Comparison of ENCODE assay signal across 1 cellular context in genomic region chr2:127428057-127428814, GRCh38.
TF ChIP-seq lines count a peak whose summit lies in the region.

No MANE protein-coding gene starts in this region.

TF ChIP-seq in HepG2, 621 proteins besides CTCF, POLR2A, EP300 and RAD21 (continued from another document and continues in another):
- TF ChIP-seq RBM39 (IDR thresholded peaks at IDR 0.05; ENCODE audit: low read depth, low read length, poor library complexity, severe bottlenecking) = no peak
- no peak for TF ChIP-seq NFYC (CRISPR knock-in tag; IDR thresholded peaks at IDR 0.05)
- TF ChIP-seq POLR2G (IDR thresholded peaks at IDR 0.05; ENCODE audit: low read depth, low read length) = peak; percentile 47; the same call in 1 of the 2 replicates
- no peak for TF ChIP-seq MED13 (CRISPR knock-in tag; IDR thresholded peaks at IDR 0.05)
- no peak for TF ChIP-seq ZSCAN12 (CRISPR knock-in tag; IDR thresholded peaks at IDR 0.05)
- TF ChIP-seq ZNF746 (CRISPR knock-in tag; IDR thresholded peaks at IDR 0.05) = no peak
- no peak for TF ChIP-seq BATF2 (CRISPR knock-in tag; IDR thresholded peaks at IDR 0.05)
- TF ChIP-seq ZNF768 (CRISPR knock-in tag; IDR thresholded peaks at IDR 0.05) = peak; percentile 29; the same call in 1 of the 2 replicates
- TF ChIP-seq, protein P1, sequence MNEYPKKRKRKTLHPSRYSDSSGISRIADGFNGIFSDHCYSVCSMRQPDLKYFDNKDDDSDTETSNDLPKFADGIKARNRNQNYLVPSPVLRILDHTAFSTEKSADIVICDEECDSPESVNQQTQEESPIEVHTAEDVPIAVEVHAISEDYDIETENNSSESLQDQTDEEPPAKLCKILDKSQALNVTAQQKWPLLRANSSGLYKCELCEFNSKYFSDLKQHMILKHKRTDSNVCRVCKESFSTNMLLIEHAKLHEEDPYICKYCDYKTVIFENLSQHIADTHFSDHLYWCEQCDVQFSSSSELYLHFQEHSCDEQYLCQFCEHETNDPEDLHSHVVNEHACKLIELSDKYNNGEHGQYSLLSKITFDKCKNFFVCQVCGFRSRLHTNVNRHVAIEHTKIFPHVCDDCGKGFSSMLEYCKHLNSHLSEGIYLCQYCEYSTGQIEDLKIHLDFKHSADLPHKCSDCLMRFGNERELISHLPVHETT (CRISPR knock-in tag; conservative IDR thresholded peaks at IDR 0.05) = no peak
- TF ChIP-seq MNT (IDR thresholded peaks at IDR 0.05) = no peak
- peak; percentile 98 for TF ChIP-seq AGO2 (optimal IDR thresholded peaks at IDR 0.05; ENCODE audit: low read depth, low read length)
- TF ChIP-seq ZNF484 (CRISPR knock-in tag; IDR thresholded peaks at IDR 0.05; ENCODE audit: borderline replicate concordance, low read depth) = no peak
- TF ChIP-seq SIX1 (CRISPR knock-in tag; IDR thresholded peaks at IDR 0.05; ENCODE audit: borderline replicate concordance) = no peak
- TF ChIP-seq ZNF720 (CRISPR knock-in tag; IDR thresholded peaks at IDR 0.05) = no peak
- TF ChIP-seq FOXK1 (CRISPR knock-in tag; IDR thresholded peaks at IDR 0.05; ENCODE audit: borderline replicate concordance, low read depth) = no peak
- TF ChIP-seq SAP130 (CRISPR knock-in tag; IDR thresholded peaks at IDR 0.05; ENCODE audit: low read depth) = no peak
- no peak for TF ChIP-seq HES4 (CRISPR knock-in tag; IDR thresholded peaks at IDR 0.05; ENCODE audit: borderline replicate concordance)
- no peak for TF ChIP-seq BRF2 (CRISPR knock-in tag; IDR thresholded peaks at IDR 0.05)
- TF ChIP-seq NONO (IDR thresholded peaks at IDR 0.05) = no peak
- TF ChIP-seq NONO (CRISPR knock-in tag; conservative IDR thresholded peaks at IDR 0.05) = 0 out of 2 replicates have a peak, but pooled peaks have one; percentile 52
- no peak for TF ChIP-seq ZNF232 (CRISPR knock-in tag; IDR thresholded peaks at IDR 0.05; ENCODE audit: borderline replicate concordance)
- TF ChIP-seq, protein P2, sequence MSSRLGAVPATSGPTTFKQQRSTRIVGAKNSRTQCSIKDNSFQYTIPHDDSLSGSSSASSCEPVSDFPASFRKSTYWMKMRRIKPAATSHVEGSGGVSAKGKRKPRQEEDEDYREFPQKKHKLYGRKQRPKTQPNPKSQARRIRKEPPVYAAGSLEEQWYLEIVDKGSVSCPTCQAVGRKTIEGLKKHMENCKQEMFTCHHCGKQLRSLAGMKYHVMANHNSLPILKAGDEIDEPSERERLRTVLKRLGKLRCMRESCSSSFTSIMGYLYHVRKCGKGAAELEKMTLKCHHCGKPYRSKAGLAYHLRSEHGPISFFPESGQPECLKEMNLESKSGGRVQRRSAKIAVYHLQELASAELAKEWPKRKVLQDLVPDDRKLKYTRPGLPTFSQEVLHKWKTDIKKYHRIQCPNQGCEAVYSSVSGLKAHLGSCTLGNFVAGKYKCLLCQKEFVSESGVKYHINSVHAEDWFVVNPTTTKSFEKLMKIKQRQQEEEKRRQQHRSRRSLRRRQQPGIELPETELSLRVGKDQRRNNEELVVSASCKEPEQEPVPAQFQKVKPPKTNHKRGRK (CRISPR knock-in tag; IDR thresholded peaks at IDR 0.05) = 0 out of 2 replicates have a peak, but pooled peaks have one; percentile 53
- TF ChIP-seq MYNN (CRISPR knock-in tag; IDR thresholded peaks at IDR 0.05; ENCODE audit: low read depth) = no peak
- TF ChIP-seq, protein P3, sequence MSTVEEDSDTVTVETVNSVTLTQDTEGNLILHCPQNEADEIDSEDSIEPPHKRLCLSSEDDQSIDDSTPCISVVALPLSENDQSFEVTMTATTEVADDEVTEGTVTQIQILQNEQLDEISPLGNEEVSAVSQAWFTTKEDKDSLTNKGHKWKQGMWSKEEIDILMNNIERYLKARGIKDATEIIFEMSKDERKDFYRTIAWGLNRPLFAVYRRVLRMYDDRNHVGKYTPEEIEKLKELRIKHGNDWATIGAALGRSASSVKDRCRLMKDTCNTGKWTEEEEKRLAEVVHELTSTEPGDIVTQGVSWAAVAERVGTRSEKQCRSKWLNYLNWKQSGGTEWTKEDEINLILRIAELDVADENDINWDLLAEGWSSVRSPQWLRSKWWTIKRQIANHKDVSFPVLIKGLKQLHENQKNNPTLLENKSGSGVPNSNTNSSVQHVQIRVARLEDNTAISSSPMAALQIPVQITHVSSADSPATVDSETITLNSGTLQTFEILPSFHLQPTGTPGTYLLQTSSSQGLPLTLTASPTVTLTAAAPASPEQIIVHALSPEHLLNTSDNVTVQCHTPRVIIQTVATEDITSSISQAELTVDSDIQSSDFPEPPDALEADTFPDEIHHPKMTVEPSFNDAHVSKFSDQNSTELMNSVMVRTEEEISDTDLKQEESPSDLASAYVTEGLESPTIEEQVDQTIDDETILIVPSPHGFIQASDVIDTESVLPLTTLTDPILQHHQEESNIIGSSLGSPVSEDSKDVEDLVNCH (CRISPR knock-in tag; IDR thresholded peaks at IDR 0.05) = no peak
- TF ChIP-seq BORCS8-MEF2B (CRISPR knock-in tag; IDR thresholded peaks at IDR 0.05) = no peak
- no peak for TF ChIP-seq KLF13 (CRISPR knock-in tag; IDR thresholded peaks at IDR 0.05)
- no peak for TF ChIP-seq ZNF644 (CRISPR knock-in tag; IDR thresholded peaks at IDR 0.05; ENCODE audit: low read depth)
- no peak for TF ChIP-seq NR2F2 (IDR thresholded peaks at IDR 0.05; ENCODE audit: borderline replicate concordance, low read depth)
- TF ChIP-seq, protein P4, sequence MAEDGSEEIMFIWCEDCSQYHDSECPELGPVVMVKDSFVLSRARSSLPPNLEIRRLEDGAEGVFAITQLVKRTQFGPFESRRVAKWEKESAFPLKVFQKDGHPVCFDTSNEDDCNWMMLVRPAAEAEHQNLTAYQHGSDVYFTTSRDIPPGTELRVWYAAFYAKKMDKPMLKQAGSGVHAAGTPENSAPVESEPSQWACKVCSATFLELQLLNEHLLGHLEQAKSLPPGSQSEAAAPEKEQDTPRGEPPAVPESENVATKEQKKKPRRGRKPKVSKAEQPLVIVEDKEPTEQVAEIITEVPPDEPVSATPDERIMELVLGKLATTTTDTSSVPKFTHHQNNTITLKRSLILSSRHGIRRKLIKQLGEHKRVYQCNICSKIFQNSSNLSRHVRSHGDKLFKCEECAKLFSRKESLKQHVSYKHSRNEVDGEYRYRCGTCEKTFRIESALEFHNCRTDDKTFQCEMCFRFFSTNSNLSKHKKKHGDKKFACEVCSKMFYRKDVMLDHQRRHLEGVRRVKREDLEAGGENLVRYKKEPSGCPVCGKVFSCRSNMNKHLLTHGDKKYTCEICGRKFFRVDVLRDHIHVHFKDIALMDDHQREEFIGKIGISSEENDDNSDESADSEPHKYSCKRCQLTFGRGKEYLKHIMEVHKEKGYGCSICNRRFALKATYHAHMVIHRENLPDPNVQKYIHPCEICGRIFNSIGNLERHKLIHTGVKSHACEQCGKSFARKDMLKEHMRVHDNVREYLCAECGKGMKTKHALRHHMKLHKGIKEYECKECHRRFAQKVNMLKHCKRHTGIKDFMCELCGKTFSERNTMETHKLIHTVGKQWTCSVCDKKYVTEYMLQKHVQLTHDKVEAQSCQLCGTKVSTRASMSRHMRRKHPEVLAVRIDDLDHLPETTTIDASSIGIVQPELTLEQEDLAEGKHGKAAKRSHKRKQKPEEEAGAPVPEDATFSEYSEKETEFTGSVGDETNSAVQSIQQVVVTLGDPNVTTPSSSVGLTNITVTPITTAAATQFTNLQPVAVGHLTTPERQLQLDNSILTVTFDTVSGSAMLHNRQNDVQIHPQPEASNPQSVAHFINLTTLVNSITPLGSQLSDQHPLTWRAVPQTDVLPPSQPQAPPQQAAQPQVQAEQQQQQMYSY (CRISPR knock-in tag; IDR thresholded peaks at IDR 0.05) = no peak
- no peak for TF ChIP-seq JUNB (CRISPR knock-in tag; IDR thresholded peaks at IDR 0.05; ENCODE audit: borderline replicate concordance)
- TF ChIP-seq ZSCAN21 (CRISPR knock-in tag; IDR thresholded peaks at IDR 0.05; ENCODE audit: borderline replicate concordance) = no peak
- TF ChIP-seq RORA (CRISPR knock-in tag; IDR thresholded peaks at IDR 0.05) = no peak
- TF ChIP-seq EZH2 (conservative IDR thresholded peaks at IDR 0.05; ENCODE audit: low read depth, low read length) = no peak
- no peak for TF ChIP-seq GATAD2A (CRISPR knock-in tag; IDR thresholded peaks at IDR 0.05)
- TF ChIP-seq ZNF652 (CRISPR knock-in tag; IDR thresholded peaks at IDR 0.05; ENCODE audit: borderline replicate concordance, low read depth) = no peak
- no peak for TF ChIP-seq GABPA (IDR thresholded peaks at IDR 0.05; ENCODE audit: low read depth, low read length)
- no peak for TF ChIP-seq GABPA (CRISPR knock-in tag; IDR thresholded peaks at IDR 0.05; ENCODE audit: low read depth)
- no peak for TF ChIP-seq ZBTB1 (CRISPR knock-in tag; IDR thresholded peaks at IDR 0.05; ENCODE audit: borderline replicate concordance)
- no peak for TF ChIP-seq ZMYM4 (CRISPR knock-in tag; IDR thresholded peaks at IDR 0.05)
- TF ChIP-seq ZFP1 (CRISPR knock-in tag; IDR thresholded peaks at IDR 0.05) = no peak
- no peak for TF ChIP-seq ZNF839 (CRISPR knock-in tag; IDR thresholded peaks at IDR 0.05; ENCODE audit: borderline replicate concordance)
- no peak for TF ChIP-seq SNAPC2 (CRISPR knock-in tag; IDR thresholded peaks at IDR 0.05)
- no peak for TF ChIP-seq ZNF501 (CRISPR knock-in tag; IDR thresholded peaks at IDR 0.05)
- TF ChIP-seq ZNF383 (CRISPR knock-in tag; IDR thresholded peaks at IDR 0.05; ENCODE audit: borderline replicate concordance) = no peak
- no peak for TF ChIP-seq MBD4 (IDR thresholded peaks at IDR 0.05; ENCODE audit: borderline replicate concordance, low read length)
- TF ChIP-seq ERF (CRISPR knock-in tag; IDR thresholded peaks at IDR 0.05) = no peak
- TF ChIP-seq PRMT3 (CRISPR knock-in tag; IDR thresholded peaks at IDR 0.05; ENCODE audit: borderline replicate concordance, low read depth) = 0 out of 2 replicates have a peak, but pooled peaks have one; percentile 43
- no peak for TF ChIP-seq SOX5 (CRISPR knock-in tag; IDR thresholded peaks at IDR 0.05; ENCODE audit: borderline replicate concordance)
- TF ChIP-seq, protein P5, sequence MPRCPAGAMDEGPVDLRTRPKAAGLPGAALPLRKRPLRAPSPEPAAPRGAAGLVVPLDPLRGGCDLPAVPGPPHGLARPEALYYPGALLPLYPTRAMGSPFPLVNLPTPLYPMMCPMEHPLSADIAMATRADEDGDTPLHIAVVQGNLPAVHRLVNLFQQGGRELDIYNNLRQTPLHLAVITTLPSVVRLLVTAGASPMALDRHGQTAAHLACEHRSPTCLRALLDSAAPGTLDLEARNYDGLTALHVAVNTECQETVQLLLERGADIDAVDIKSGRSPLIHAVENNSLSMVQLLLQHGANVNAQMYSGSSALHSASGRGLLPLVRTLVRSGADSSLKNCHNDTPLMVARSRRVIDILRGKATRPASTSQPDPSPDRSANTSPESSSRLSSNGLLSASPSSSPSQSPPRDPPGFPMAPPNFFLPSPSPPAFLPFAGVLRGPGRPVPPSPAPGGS (CRISPR knock-in tag; IDR thresholded peaks at IDR 0.05) = no peak
- peak; percentile 78 for TF ChIP-seq AGO1 (IDR thresholded peaks at IDR 0.05; ENCODE audit: low read depth, low read length, poor library complexity, severe bottlenecking)
- no peak for TF ChIP-seq ZBTB39 (CRISPR knock-in tag; IDR thresholded peaks at IDR 0.05)
- TF ChIP-seq ZNF337 (CRISPR knock-in tag; IDR thresholded peaks at IDR 0.05; ENCODE audit: borderline replicate concordance, low read depth) = no peak
- TF ChIP-seq ZNF709 (CRISPR knock-in tag; IDR thresholded peaks at IDR 0.05) = no peak
- TF ChIP-seq SP4 (CRISPR knock-in tag; IDR thresholded peaks at IDR 0.05) = no peak
- TF ChIP-seq SYNCRIP (IDR thresholded peaks at IDR 0.05; ENCODE audit: insufficient read depth, low read depth, low read length) = no peak
